In the genomic region with DNA sequence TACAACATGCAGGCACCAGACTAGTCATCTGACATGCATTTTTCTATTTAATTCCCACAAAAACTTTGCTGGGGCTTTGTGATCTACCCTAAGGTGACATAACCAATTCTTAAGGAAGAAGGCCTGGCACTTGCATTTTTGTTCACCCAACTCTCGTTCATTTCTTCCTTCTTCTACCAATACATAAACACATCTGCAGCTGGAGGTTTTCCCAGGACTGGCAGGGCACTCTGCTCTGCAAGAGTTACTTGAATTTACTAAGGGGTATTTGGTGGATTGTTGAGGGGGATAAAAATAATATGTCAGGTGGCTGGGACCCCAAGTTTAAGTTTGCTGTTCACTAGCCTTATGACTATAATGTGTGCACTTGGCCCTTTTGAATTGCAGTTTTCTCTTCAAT, we compare ENCODE assay signal across 1 cellular context.
TF ChIP-seq lines count a peak whose summit lies in the region.

No MANE protein-coding gene starts in this region.

TF ChIP-seq in SK-N-SH, 30 proteins besides CTCF, POLR2A, EP300 and RAD21 (continued from another document):
- TF ChIP-seq, protein P1, sequence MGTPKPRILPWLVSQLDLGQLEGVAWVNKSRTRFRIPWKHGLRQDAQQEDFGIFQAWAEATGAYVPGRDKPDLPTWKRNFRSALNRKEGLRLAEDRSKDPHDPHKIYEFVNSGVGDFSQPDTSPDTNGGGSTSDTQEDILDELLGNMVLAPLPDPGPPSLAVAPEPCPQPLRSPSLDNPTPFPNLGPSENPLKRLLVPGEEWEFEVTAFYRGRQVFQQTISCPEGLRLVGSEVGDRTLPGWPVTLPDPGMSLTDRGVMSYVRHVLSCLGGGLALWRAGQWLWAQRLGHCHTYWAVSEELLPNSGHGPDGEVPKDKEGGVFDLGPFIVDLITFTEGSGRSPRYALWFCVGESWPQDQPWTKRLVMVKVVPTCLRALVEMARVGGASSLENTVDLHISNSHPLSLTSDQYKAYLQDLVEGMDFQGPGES (IDR thresholded peaks at IDR 0.05; ENCODE audit: low read depth, low read length): no peak
- TF ChIP-seq, protein P2, sequence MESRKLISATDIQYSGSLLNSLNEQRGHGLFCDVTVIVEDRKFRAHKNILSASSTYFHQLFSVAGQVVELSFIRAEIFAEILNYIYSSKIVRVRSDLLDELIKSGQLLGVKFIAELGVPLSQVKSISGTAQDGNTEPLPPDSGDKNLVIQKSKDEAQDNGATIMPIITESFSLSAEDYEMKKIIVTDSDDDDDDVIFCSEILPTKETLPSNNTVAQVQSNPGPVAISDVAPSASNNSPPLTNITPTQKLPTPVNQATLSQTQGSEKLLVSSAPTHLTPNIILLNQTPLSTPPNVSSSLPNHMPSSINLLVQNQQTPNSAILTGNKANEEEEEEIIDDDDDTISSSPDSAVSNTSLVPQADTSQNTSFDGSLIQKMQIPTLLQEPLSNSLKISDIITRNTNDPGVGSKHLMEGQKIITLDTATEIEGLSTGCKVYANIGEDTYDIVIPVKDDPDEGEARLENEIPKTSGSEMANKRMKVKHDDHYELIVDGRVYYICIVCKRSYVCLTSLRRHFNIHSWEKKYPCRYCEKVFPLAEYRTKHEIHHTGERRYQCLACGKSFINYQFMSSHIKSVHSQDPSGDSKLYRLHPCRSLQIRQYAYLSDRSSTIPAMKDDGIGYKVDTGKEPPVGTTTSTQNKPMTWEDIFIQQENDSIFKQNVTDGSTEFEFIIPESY (IDR thresholded peaks at IDR 0.05; ENCODE audit: borderline replicate concordance, low read depth): no peak
- TF ChIP-seq FOXM1 (IDR thresholded peaks at IDR 0.05; ENCODE audit: low read depth): no peak
- TF ChIP-seq GATA2 (CRISPR knock-in tag; IDR thresholded peaks at IDR 0.05): no peak
- no peak for TF ChIP-seq GABPA (IDR thresholded peaks at IDR 0.05; ENCODE audit: low read depth)
- TF ChIP-seq JUND (IDR thresholded peaks at IDR 0.05): no peak
- no peak for TF ChIP-seq TCF12 (IDR thresholded peaks at IDR 0.05)
- no peak for TF ChIP-seq TAF1 (IDR thresholded peaks at IDR 0.05; ENCODE audit: borderline replicate concordance, low read depth, low read length)
- no peak for TF ChIP-seq SMC3 (IDR thresholded peaks at IDR 0.05; ENCODE audit: low read depth, low read length)
- no peak for TF ChIP-seq FOSL2 (IDR thresholded peaks at IDR 0.05; ENCODE audit: borderline replicate concordance, low read depth)
- TF ChIP-seq RFX5 (IDR thresholded peaks at IDR 0.05; ENCODE audit: low read length): no peak
- TF ChIP-seq EZH2phosphoT487 (IDR thresholded peaks at IDR 0.05; ENCODE audit: borderline replicate concordance, low read depth): no peak
